1 cellular context compared by ENCODE assay signal in the genomic region with DNA sequence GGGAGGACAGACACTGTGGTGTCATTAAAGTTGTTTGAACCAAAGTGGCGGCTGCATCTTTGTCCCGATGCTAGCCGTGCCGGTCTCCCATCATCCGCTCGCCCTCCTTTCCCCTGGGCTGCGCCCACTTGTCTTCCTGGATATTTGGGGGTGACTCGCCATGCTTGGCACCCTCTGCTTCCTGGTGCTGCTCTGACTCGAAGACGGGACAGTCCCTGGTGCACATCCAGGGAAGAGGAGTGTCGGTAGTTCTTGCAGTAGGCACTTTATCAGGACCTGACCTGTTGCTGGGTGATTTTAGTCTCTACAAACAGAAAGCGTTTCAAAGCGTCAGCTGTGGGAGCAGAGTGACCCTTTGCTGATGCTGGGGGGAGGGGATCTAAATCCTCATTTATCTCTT.
TF ChIP-seq lines count a peak whose summit lies in the region.

No MANE protein-coding gene starts in this region.

TF ChIP-seq in SK-N-SH treated with all-trans-retinoic acid at 6 μM for 48 hours, 23 proteins besides CTCF, POLR2A, EP300 and RAD21 (continued from another document):
- TF ChIP-seq, protein P1, sequence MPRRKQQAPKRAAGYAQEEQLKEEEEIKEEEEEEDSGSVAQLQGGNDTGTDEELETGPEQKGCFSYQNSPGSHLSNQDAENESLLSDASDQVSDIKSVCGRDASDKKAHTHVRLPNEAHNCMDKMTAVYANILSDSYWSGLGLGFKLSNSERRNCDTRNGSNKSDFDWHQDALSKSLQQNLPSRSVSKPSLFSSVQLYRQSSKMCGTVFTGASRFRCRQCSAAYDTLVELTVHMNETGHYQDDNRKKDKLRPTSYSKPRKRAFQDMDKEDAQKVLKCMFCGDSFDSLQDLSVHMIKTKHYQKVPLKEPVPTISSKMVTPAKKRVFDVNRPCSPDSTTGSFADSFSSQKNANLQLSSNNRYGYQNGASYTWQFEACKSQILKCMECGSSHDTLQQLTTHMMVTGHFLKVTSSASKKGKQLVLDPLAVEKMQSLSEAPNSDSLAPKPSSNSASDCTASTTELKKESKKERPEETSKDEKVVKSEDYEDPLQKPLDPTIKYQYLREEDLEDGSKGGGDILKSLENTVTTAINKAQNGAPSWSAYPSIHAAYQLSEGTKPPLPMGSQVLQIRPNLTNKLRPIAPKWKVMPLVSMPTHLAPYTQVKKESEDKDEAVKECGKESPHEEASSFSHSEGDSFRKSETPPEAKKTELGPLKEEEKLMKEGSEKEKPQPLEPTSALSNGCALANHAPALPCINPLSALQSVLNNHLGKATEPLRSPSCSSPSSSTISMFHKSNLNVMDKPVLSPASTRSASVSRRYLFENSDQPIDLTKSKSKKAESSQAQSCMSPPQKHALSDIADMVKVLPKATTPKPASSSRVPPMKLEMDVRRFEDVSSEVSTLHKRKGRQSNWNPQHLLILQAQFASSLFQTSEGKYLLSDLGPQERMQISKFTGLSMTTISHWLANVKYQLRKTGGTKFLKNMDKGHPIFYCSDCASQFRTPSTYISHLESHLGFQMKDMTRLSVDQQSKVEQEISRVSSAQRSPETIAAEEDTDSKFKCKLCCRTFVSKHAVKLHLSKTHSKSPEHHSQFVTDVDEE (CRISPR knock-in tag; IDR thresholded peaks at IDR 0.05): no peak
- TF ChIP-seq SNAI2 (CRISPR knock-in tag; IDR thresholded peaks at IDR 0.05): no peak
- TF ChIP-seq, protein P2, sequence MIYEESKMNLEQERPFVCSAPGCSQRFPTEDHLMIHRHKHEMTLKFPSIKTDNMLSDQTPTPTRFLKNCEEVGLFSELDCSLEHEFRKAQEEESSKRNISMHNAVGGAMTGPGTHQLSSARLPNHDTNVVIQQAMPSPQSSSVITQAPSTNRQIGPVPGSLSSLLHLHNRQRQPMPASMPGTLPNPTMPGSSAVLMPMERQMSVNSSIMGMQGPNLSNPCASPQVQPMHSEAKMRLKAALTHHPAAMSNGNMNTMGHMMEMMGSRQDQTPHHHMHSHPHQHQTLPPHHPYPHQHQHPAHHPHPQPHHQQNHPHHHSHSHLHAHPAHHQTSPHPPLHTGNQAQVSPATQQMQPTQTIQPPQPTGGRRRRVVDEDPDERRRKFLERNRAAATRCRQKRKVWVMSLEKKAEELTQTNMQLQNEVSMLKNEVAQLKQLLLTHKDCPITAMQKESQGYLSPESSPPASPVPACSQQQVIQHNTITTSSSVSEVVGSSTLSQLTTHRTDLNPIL (CRISPR knock-in tag; IDR thresholded peaks at IDR 0.05; ENCODE audit: low read depth): no peak
- TF ChIP-seq, protein P3, sequence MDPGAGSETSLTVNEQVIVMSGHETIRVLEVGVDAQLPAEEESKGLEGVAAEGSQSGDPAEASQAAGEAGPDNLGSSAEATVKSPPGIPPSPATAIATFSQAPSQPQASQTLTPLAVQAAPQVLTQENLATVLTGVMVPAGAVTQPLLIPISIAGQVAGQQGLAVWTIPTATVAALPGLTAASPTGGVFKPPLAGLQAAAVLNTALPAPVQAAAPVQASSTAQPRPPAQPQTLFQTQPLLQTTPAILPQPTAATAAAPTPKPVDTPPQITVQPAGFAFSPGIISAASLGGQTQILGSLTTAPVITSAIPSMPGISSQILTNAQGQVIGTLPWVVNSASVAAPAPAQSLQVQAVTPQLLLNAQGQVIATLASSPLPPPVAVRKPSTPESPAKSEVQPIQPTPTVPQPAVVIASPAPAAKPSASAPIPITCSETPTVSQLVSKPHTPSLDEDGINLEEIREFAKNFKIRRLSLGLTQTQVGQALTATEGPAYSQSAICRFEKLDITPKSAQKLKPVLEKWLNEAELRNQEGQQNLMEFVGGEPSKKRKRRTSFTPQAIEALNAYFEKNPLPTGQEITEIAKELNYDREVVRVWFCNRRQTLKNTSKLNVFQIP (CRISPR knock-in tag; IDR thresholded peaks at IDR 0.05; ENCODE audit: borderline replicate concordance, low read depth): no peak
- no peak for TF ChIP-seq OSR1 (CRISPR knock-in tag; IDR thresholded peaks at IDR 0.05)
- no peak for TF ChIP-seq ZC3H10 (CRISPR knock-in tag; IDR thresholded peaks at IDR 0.05)
- no peak for TF ChIP-seq CSDC2 (CRISPR knock-in tag; IDR thresholded peaks at IDR 0.05)
- no peak for TF ChIP-seq GLIS3 (CRISPR knock-in tag; IDR thresholded peaks at IDR 0.05)
- no peak for TF ChIP-seq ZFP3 (CRISPR knock-in tag; IDR thresholded peaks at IDR 0.05)
- TF ChIP-seq RARB (CRISPR knock-in tag; IDR thresholded peaks at IDR 0.05): no peak
- TF ChIP-seq ZNF8 (CRISPR knock-in tag; IDR thresholded peaks at IDR 0.05): no peak
- no peak for TF ChIP-seq PPARA (CRISPR knock-in tag; IDR thresholded peaks at IDR 0.05; ENCODE audit: borderline replicate concordance)
- TF ChIP-seq TCF4 (CRISPR knock-in tag; IDR thresholded peaks at IDR 0.05; ENCODE audit: borderline replicate concordance): no peak
- no peak for TF ChIP-seq ZNF70 (CRISPR knock-in tag; IDR thresholded peaks at IDR 0.05)
- TF ChIP-seq ESRRG (CRISPR knock-in tag; IDR thresholded peaks at IDR 0.05): no peak
- TF ChIP-seq, protein P4, sequence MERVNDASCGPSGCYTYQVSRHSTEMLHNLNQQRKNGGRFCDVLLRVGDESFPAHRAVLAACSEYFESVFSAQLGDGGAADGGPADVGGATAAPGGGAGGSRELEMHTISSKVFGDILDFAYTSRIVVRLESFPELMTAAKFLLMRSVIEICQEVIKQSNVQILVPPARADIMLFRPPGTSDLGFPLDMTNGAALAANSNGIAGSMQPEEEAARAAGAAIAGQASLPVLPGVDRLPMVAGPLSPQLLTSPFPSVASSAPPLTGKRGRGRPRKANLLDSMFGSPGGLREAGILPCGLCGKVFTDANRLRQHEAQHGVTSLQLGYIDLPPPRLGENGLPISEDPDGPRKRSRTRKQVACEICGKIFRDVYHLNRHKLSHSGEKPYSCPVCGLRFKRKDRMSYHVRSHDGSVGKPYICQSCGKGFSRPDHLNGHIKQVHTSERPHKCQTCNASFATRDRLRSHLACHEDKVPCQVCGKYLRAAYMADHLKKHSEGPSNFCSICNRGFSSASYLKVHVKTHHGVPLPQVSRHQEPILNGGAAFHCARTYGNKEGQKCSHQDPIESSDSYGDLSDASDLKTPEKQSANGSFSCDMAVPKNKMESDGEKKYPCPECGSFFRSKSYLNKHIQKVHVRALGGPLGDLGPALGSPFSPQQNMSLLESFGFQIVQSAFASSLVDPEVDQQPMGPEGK (CRISPR knock-in tag; IDR thresholded peaks at IDR 0.05; ENCODE audit: borderline replicate concordance): no peak
- no peak for TF ChIP-seq BACH2 (CRISPR knock-in tag; IDR thresholded peaks at IDR 0.05; ENCODE audit: borderline replicate concordance)
- TF ChIP-seq ZFP30 (CRISPR knock-in tag; IDR thresholded peaks at IDR 0.05): no peak
- TF ChIP-seq, protein P5, sequence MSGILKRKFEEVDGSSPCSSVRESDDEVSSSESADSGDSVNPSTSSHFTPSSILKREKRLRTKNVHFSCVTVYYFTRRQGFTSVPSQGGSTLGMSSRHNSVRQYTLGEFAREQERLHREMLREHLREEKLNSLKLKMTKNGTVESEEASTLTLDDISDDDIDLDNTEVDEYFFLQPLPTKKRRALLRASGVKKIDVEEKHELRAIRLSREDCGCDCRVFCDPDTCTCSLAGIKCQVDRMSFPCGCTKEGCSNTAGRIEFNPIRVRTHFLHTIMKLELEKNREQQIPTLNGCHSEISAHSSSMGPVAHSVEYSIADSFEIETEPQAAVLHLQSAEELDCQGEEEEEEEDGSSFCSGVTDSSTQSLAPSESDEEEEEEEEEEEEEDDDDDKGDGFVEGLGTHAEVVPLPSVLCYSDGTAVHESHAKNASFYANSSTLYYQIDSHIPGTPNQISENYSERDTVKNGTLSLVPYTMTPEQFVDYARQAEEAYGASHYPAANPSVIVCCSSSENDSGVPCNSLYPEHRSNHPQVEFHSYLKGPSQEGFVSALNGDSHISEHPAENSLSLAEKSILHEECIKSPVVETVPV (CRISPR knock-in tag; IDR thresholded peaks at IDR 0.05): no peak
TF ChIP-seq in SK-N-SH treated with all-trans-retinoic acid at 6 μM for 48 hours: peak in this region for 0.
